In the genomic region with DNA sequence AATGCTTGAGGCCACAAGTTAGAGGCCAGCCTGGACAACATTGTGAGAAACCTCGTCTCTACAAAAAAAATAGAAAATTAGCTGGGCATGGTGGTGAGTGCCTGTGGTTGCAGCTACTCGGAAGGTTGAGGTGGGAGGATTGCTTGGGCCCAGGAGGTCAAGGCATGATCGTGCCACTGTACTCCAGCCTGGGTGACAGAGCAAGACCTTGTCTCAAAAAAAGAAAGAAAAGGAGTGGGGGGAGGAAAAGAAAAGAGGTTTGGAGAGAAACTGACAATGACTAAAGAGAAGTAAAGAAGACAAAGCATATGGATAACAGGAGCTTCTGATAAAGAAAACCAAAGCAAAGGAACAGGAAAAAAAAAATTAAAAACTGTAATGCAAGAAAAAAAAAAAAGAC, we compare ENCODE assay signal across 2 cellular contexts.
TF ChIP-seq lines count a peak whose summit lies in the region.

No MANE protein-coding gene starts in this region.

TF ChIP-seq in IMR-90, 13 proteins besides CTCF, POLR2A, EP300 and RAD21:
- TF ChIP-seq MAFK (IDR thresholded peaks at IDR 0.05; ENCODE audit: low read depth, low read length) (no peak), RFX5 (IDR thresholded peaks at IDR 0.05; ENCODE audit: low read depth, low read length) (no peak), NFE2L2 (IDR thresholded peaks at IDR 0.05; ENCODE audit: low read depth, low read length) (no peak), FOS (IDR thresholded peaks at IDR 0.05; ENCODE audit: low read depth, low read length) (no peak), MXI1 (IDR thresholded peaks at IDR 0.05; ENCODE audit: borderline replicate concordance, low read depth, low read length) (no peak), BHLHE40 (IDR thresholded peaks at IDR 0.05; ENCODE audit: low read depth, low read length) (no peak), SMC3 (IDR thresholded peaks at IDR 0.05; ENCODE audit: low read depth, low read length) (no peak), CEBPB (IDR thresholded peaks at IDR 0.05; ENCODE audit: low read depth, low read length) (no peak), MAZ (IDR thresholded peaks at IDR 0.05; ENCODE audit: borderline replicate concordance, low read depth, low read length) (no peak), CHD1 (IDR thresholded peaks at IDR 0.05; ENCODE audit: low read depth, low read length) (no peak), RCOR1 (IDR thresholded peaks at IDR 0.05; ENCODE audit: insufficient replicate concordance, low read length) (no peak)
- TF ChIP-seq, protein P1, sequence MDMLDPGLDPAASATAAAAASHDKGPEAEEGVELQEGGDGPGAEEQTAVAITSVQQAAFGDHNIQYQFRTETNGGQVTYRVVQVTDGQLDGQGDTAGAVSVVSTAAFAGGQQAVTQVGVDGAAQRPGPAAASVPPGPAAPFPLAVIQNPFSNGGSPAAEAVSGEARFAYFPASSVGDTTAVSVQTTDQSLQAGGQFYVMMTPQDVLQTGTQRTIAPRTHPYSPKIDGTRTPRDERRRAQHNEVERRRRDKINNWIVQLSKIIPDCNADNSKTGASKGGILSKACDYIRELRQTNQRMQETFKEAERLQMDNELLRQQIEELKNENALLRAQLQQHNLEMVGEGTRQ (IDR thresholded peaks at IDR 0.05; ENCODE audit: low read depth, low read length): no peak
- TF ChIP-seq, protein P2, sequence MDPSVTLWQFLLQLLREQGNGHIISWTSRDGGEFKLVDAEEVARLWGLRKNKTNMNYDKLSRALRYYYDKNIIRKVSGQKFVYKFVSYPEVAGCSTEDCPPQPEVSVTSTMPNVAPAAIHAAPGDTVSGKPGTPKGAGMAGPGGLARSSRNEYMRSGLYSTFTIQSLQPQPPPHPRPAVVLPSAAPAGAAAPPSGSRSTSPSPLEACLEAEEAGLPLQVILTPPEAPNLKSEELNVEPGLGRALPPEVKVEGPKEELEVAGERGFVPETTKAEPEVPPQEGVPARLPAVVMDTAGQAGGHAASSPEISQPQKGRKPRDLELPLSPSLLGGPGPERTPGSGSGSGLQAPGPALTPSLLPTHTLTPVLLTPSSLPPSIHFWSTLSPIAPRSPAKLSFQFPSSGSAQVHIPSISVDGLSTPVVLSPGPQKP (IDR thresholded peaks at IDR 0.05; ENCODE audit: borderline replicate concordance, low read depth, low read length): no peak

TF ChIP-seq in WTC11, 78 proteins besides CTCF, POLR2A, EP300 and RAD21:
- TF ChIP-seq HMGA2 (CRISPR knock-in tag; IDR thresholded peaks at IDR 0.05): no peak
- TF ChIP-seq ZNF396 (CRISPR knock-in tag; IDR thresholded peaks at IDR 0.05; ENCODE audit: borderline replicate concordance): no peak
- no peak for TF ChIP-seq TCF7 (CRISPR knock-in tag; IDR thresholded peaks at IDR 0.05; ENCODE audit: low read depth)
- TF ChIP-seq CREB1 (CRISPR knock-in tag; IDR thresholded peaks at IDR 0.05): no peak
- TF ChIP-seq JUN (CRISPR knock-in tag; IDR thresholded peaks at IDR 0.05): no peak
- TF ChIP-seq NR1H2 (CRISPR knock-in tag; IDR thresholded peaks at IDR 0.05): no peak
- TF ChIP-seq FOXJ3 (CRISPR knock-in tag; IDR thresholded peaks at IDR 0.05; ENCODE audit: borderline replicate concordance): no peak
- TF ChIP-seq, protein P3, sequence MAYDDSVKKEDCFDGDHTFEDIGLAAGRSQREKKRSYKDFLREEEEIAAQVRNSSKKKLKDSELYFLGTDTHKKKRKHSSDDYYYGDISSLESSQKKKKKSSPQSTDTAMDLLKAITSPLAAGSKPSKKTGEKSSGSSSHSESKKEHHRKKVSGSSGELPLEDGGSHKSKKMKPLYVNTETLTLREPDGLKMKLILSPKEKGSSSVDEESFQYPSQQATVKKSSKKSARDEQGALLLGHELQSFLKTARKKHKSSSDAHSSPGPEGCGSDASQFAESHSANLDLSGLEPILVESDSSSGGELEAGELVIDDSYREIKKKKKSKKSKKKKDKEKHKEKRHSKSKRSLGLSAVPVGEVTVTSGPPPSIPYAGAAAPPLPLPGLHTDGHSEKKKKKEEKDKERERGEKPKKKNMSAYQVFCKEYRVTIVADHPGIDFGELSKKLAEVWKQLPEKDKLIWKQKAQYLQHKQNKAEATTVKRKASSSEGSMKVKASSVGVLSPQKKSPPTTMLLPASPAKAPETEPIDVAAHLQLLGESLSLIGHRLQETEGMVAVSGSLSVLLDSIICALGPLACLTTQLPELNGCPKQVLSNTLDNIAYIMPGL (CRISPR knock-in tag; IDR thresholded peaks at IDR 0.05): no peak
- no peak for TF ChIP-seq ZNF416 (CRISPR knock-in tag; IDR thresholded peaks at IDR 0.05)
- TF ChIP-seq, protein P4, sequence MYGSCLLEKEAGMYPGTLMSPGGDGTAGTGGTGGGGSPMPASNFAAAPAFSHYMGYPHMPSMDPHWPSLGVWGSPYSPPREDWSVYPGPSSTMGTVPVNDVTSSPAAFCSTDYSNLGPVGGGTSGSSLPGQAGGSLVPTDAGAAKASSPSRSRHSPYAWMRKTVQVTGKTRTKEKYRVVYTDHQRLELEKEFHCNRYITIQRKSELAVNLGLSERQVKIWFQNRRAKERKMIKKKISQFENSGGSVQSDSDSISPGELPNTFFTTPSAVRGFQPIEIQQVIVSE (CRISPR knock-in tag; IDR thresholded peaks at IDR 0.05; ENCODE audit: borderline replicate concordance): no peak
- no peak for TF ChIP-seq FOXK1 (CRISPR knock-in tag; IDR thresholded peaks at IDR 0.05)
- TF ChIP-seq ZNF263 (CRISPR knock-in tag; IDR thresholded peaks at IDR 0.05; ENCODE audit: low read depth): no peak
- TF ChIP-seq EMX1 (CRISPR knock-in tag; IDR thresholded peaks at IDR 0.05): no peak
- TF ChIP-seq SP1 (CRISPR knock-in tag; conservative IDR thresholded peaks at IDR 0.05): no peak
- TF ChIP-seq FOXP1 (CRISPR knock-in tag; IDR thresholded peaks at IDR 0.05; ENCODE audit: borderline replicate concordance): no peak
- no peak for TF ChIP-seq PRRX2 (CRISPR knock-in tag; IDR thresholded peaks at IDR 0.05)
- TF ChIP-seq, protein P5, sequence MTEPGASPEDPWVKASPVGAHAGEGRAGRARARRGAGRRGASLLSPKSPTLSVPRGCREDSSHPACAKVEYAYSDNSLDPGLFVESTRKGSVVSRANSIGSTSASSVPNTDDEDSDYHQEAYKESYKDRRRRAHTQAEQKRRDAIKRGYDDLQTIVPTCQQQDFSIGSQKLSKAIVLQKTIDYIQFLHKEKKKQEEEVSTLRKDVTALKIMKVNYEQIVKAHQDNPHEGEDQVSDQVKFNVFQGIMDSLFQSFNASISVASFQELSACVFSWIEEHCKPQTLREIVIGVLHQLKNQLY (CRISPR knock-in tag; IDR thresholded peaks at IDR 0.05): no peak
